In the genomic region with DNA sequence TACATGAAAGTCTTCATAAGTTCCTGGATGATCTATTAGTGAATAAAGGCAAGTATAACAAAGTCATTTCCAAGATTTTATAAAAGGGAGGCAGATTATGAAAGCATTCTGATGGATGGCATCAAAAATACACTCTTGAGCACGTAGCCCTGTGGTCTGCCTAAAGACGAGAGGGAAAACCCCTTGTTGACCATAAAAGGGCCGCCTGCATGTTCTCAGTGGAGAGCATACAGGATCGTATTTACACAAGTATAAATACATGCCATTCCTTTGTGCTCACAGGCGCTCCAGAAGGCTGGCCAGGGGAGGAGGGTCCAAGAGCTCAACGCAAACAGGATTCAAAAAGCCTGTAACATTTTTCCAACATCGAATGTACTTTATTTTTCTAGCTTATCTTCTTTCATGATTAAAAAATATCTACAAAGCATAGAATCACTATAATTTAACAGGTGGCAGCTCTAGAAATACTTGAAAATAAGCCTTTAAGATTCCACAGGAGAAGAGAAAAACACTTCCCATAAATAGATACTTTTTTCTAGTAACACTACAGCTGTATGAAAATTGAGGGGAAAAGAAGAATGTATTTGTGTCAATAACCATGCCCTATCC, we compare ENCODE assay signal across 1 cellular context.
A peak's percentile ranks its signal among the peaks of the same experiment; 100 is the strongest.
TF ChIP-seq lines count a peak whose summit lies in the region.

No MANE protein-coding gene starts in this region.

TF ChIP-seq in HepG2, 621 proteins besides CTCF, POLR2A, EP300 and RAD21 (continued from another document and continues in another):
- TF ChIP-seq HOXA9 (CRISPR knock-in tag; IDR thresholded peaks at IDR 0.05; ENCODE audit: borderline replicate concordance), result no peak
- TF ChIP-seq, protein P1, sequence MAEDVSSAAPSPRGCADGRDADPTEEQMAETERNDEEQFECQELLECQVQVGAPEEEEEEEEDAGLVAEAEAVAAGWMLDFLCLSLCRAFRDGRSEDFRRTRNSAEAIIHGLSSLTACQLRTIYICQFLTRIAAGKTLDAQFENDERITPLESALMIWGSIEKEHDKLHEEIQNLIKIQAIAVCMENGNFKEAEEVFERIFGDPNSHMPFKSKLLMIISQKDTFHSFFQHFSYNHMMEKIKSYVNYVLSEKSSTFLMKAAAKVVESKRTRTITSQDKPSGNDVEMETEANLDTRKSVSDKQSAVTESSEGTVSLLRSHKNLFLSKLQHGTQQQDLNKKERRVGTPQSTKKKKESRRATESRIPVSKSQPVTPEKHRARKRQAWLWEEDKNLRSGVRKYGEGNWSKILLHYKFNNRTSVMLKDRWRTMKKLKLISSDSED (CRISPR knock-in tag; IDR thresholded peaks at IDR 0.05), result no peak
- no peak for TF ChIP-seq GABPA (IDR thresholded peaks at IDR 0.05; ENCODE audit: low read depth, low read length)
- peak; percentile 34; the same call in 1 of the 2 replicates for TF ChIP-seq GABPA (CRISPR knock-in tag; IDR thresholded peaks at IDR 0.05; ENCODE audit: low read depth)
- no peak for TF ChIP-seq PPARG (CRISPR knock-in tag; conservative IDR thresholded peaks at IDR 0.05)
- no peak for TF ChIP-seq NBN (conservative IDR thresholded peaks at IDR 0.05)
- TF ChIP-seq ZFP90 (CRISPR knock-in tag; IDR thresholded peaks at IDR 0.05; ENCODE audit: borderline replicate concordance), result no peak
- no peak for TF ChIP-seq ONECUT2 (CRISPR knock-in tag; IDR thresholded peaks at IDR 0.05)
- no peak for TF ChIP-seq ZNF251 (CRISPR knock-in tag; IDR thresholded peaks at IDR 0.05)
- TF ChIP-seq, protein P2, sequence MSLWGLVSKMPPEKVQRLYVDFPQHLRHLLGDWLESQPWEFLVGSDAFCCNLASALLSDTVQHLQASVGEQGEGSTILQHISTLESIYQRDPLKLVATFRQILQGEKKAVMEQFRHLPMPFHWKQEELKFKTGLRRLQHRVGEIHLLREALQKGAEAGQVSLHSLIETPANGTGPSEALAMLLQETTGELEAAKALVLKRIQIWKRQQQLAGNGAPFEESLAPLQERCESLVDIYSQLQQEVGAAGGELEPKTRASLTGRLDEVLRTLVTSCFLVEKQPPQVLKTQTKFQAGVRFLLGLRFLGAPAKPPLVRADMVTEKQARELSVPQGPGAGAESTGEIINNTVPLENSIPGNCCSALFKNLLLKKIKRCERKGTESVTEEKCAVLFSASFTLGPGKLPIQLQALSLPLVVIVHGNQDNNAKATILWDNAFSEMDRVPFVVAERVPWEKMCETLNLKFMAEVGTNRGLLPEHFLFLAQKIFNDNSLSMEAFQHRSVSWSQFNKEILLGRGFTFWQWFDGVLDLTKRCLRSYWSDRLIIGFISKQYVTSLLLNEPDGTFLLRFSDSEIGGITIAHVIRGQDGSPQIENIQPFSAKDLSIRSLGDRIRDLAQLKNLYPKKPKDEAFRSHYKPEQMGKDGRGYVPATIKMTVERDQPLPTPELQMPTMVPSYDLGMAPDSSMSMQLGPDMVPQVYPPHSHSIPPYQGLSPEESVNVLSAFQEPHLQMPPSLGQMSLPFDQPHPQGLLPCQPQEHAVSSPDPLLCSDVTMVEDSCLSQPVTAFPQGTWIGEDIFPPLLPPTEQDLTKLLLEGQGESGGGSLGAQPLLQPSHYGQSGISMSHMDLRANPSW (CRISPR knock-in tag; IDR thresholded peaks at IDR 0.05; ENCODE audit: borderline replicate concordance), result no peak
- TF ChIP-seq DR1 (CRISPR knock-in tag; IDR thresholded peaks at IDR 0.05), result no peak
- TF ChIP-seq CENPX (CRISPR knock-in tag; IDR thresholded peaks at IDR 0.05), result no peak
- no peak for TF ChIP-seq NKX3-1 (CRISPR knock-in tag; IDR thresholded peaks at IDR 0.05)
- TF ChIP-seq FOSL2 (CRISPR knock-in tag; IDR thresholded peaks at IDR 0.05), result peak; percentile 77
- peak; percentile 60; the same call in 1 of the 2 replicates for TF ChIP-seq ZNF263 (CRISPR knock-in tag; IDR thresholded peaks at IDR 0.05)
- no peak for TF ChIP-seq MAFF (IDR thresholded peaks at IDR 0.05; ENCODE audit: low read depth, low read length)
- no peak for TF ChIP-seq AKAP8 (CRISPR knock-in tag; IDR thresholded peaks at IDR 0.05)
- no peak for TF ChIP-seq ZSCAN30 (CRISPR knock-in tag; IDR thresholded peaks at IDR 0.05)
- no peak for TF ChIP-seq ZNF567 (CRISPR knock-in tag; IDR thresholded peaks at IDR 0.05; ENCODE audit: borderline replicate concordance)
- no peak for TF ChIP-seq ZNF451 (CRISPR knock-in tag; IDR thresholded peaks at IDR 0.05)
- TF ChIP-seq ZNF7 (CRISPR knock-in tag; IDR thresholded peaks at IDR 0.05), result no peak
- TF ChIP-seq, protein P3, sequence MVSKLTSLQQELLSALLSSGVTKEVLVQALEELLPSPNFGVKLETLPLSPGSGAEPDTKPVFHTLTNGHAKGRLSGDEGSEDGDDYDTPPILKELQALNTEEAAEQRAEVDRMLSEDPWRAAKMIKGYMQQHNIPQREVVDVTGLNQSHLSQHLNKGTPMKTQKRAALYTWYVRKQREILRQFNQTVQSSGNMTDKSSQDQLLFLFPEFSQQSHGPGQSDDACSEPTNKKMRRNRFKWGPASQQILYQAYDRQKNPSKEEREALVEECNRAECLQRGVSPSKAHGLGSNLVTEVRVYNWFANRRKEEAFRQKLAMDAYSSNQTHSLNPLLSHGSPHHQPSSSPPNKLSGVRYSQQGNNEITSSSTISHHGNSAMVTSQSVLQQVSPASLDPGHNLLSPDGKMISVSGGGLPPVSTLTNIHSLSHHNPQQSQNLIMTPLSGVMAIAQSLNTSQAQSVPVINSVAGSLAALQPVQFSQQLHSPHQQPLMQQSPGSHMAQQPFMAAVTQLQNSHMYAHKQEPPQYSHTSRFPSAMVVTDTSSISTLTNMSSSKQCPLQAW (CRISPR knock-in tag; IDR thresholded peaks at IDR 0.05), result no peak; the same call in 1 of the 2 replicates
- no peak for TF ChIP-seq JARID2 (CRISPR knock-in tag; IDR thresholded peaks at IDR 0.05; ENCODE audit: insufficient replicate concordance)
- TF ChIP-seq SAP130 (CRISPR knock-in tag; IDR thresholded peaks at IDR 0.05; ENCODE audit: low read depth), result peak; percentile 72
- TF ChIP-seq KDM1A (CRISPR knock-in tag; IDR thresholded peaks at IDR 0.05), result no peak
- TF ChIP-seq, protein P4, sequence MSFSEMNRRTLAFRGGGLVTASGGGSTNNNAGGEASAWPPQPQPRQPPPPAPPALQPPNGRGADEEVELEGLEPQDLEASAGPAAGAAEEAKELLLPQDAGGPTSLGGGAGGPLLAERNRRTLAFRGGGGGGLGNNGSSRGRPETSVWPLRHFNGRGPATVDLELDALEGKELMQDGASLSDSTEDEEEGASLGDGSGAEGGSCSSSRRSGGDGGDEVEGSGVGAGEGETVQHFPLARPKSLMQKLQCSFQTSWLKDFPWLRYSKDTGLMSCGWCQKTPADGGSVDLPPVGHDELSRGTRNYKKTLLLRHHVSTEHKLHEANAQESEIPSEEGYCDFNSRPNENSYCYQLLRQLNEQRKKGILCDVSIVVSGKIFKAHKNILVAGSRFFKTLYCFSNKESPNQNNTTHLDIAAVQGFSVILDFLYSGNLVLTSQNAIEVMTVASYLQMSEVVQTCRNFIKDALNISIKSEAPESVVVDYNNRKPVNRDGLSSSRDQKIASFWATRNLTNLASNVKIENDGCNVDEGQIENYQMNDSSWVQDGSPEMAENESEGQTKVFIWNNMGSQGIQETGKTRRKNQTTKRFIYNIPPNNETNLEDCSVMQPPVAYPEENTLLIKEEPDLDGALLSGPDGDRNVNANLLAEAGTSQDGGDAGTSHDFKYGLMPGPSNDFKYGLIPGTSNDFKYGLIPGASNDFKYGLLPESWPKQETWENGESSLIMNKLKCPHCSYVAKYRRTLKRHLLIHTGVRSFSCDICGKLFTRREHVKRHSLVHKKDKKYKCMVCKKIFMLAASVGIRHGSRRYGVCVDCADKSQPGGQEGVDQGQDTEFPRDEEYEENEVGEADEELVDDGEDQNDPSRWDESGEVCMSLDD (CRISPR knock-in tag; IDR thresholded peaks at IDR 0.05; ENCODE audit: borderline replicate concordance), result no peak
- no peak for TF ChIP-seq POLR2AphosphoS2 (IDR thresholded peaks at IDR 0.05; ENCODE audit: low read depth, low read length)
- no peak for TF ChIP-seq ZNF761 (CRISPR knock-in tag; conservative IDR thresholded peaks at IDR 0.05)
- TF ChIP-seq BRCA1 (CRISPR knock-in tag; IDR thresholded peaks at IDR 0.05), result no peak
- TF ChIP-seq, protein P5, sequence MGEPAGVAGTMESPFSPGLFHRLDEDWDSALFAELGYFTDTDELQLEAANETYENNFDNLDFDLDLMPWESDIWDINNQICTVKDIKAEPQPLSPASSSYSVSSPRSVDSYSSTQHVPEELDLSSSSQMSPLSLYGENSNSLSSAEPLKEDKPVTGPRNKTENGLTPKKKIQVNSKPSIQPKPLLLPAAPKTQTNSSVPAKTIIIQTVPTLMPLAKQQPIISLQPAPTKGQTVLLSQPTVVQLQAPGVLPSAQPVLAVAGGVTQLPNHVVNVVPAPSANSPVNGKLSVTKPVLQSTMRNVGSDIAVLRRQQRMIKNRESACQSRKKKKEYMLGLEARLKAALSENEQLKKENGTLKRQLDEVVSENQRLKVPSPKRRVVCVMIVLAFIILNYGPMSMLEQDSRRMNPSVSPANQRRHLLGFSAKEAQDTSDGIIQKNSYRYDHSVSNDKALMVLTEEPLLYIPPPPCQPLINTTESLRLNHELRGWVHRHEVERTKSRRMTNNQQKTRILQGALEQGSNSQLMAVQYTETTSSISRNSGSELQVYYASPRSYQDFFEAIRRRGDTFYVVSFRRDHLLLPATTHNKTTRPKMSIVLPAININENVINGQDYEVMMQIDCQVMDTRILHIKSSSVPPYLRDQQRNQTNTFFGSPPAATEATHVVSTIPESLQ (CRISPR knock-in tag; conservative IDR thresholded peaks at IDR 0.05), result no peak
- TF ChIP-seq, protein P6, sequence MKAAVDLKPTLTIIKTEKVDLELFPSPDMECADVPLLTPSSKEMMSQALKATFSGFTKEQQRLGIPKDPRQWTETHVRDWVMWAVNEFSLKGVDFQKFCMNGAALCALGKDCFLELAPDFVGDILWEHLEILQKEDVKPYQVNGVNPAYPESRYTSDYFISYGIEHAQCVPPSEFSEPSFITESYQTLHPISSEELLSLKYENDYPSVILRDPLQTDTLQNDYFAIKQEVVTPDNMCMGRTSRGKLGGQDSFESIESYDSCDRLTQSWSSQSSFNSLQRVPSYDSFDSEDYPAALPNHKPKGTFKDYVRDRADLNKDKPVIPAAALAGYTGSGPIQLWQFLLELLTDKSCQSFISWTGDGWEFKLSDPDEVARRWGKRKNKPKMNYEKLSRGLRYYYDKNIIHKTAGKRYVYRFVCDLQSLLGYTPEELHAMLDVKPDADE (CRISPR knock-in tag; IDR thresholded peaks at IDR 0.05), result no peak
- TF ChIP-seq, protein P7, sequence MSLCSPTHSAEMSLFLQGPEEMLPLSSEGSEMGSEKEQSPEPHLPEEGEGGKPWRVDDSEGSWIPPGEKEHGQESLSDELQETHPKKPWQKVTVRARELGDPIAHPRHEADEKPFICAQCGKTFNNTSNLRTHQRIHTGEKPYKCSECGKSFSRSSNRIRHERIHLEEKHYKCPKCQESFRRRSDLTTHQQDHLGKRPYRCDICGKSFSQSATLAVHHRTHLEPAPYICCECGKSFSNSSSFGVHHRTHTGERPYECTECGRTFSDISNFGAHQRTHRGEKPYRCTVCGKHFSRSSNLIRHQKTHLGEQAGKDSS (CRISPR knock-in tag; IDR thresholded peaks at IDR 0.05; ENCODE audit: borderline replicate concordance, low read depth), result no peak
- TF ChIP-seq TBX3 (IDR thresholded peaks at IDR 0.05; ENCODE audit: borderline replicate concordance), result 0 out of 2 replicates have a peak, but pooled peaks have one; percentile 34
- TF ChIP-seq, protein P8, sequence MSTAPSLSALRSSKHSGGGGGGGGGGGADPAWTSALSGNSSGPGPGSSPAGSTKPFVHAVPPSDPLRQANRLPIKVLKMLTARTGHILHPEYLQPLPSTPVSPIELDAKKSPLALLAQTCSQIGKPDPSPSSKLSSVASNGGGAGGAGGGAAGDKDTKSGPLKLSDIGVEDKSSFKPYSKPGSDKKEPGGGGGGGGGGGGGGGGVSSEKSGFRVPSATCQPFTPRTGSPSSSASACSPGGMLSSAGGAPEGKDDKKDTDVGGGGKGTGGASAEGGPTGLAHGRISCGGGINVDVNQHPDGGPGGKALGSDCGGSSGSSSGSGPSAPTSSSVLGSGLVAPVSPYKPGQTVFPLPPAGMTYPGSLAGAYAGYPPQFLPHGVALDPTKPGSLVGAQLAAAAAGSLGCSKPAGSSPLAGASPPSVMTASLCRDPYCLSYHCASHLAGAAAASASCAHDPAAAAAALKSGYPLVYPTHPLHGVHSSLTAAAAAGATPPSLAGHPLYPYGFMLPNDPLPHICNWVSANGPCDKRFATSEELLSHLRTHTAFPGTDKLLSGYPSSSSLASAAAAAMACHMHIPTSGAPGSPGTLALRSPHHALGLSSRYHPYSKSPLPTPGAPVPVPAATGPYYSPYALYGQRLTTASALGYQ (CRISPR knock-in tag; IDR thresholded peaks at IDR 0.05), result peak; percentile 85
- TF ChIP-seq, protein P9, sequence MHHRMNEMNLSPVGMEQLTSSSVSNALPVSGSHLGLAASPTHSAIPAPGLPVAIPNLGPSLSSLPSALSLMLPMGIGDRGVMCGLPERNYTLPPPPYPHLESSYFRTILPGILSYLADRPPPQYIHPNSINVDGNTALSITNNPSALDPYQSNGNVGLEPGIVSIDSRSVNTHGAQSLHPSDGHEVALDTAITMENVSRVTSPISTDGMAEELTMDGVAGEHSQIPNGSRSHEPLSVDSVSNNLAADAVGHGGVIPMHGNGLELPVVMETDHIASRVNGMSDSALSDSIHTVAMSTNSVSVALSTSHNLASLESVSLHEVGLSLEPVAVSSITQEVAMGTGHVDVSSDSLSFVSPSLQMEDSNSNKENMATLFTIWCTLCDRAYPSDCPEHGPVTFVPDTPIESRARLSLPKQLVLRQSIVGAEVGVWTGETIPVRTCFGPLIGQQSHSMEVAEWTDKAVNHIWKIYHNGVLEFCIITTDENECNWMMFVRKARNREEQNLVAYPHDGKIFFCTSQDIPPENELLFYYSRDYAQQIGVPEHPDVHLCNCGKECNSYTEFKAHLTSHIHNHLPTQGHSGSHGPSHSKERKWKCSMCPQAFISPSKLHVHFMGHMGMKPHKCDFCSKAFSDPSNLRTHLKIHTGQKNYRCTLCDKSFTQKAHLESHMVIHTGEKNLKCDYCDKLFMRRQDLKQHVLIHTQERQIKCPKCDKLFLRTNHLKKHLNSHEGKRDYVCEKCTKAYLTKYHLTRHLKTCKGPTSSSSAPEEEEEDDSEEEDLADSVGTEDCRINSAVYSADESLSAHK (CRISPR knock-in tag; IDR thresholded peaks at IDR 0.05; ENCODE audit: borderline replicate concordance), result no peak
- no peak for TF ChIP-seq ATM (IDR thresholded peaks at IDR 0.05; ENCODE audit: borderline replicate concordance)
- TF ChIP-seq, protein P10, sequence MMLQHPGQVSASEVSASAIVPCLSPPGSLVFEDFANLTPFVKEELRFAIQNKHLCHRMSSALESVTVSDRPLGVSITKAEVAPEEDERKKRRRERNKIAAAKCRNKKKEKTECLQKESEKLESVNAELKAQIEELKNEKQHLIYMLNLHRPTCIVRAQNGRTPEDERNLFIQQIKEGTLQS (CRISPR knock-in tag; IDR thresholded peaks at IDR 0.05), result peak; percentile 66; the same call in 1 of the 2 replicates
- no peak for TF ChIP-seq SUZ12 (IDR thresholded peaks at IDR 0.05; ENCODE audit: low read depth, low read length)
- TF ChIP-seq, protein P11, sequence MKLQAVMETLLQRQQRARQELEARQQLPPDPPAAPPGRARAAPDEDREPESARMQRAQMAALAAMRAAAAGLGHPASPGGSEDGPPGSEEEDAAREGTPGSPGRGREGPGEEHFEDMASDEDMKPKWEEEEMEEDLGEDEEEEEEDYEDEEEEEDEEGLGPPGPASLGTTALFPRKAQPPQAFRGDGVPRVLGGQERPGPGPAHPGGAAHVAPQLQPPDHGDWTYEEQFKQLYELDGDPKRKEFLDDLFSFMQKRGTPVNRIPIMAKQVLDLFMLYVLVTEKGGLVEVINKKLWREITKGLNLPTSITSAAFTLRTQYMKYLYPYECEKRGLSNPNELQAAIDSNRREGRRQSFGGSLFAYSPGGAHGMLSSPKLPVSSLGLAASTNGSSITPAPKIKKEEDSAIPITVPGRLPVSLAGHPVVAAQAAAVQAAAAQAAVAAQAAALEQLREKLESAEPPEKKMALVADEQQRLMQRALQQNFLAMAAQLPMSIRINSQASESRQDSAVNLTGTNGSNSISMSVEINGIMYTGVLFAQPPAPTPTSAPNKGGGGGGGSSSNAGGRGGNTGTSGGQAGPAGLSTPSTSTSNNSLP (IDR thresholded peaks at IDR 0.05; ENCODE audit: low read depth, low read length), result peak; percentile 58; the same call in 1 of the 2 replicates
- no peak for TF ChIP-seq ZNF235 (CRISPR knock-in tag; IDR thresholded peaks at IDR 0.05; ENCODE audit: borderline replicate concordance)
